ENCODE assay signal across 9 cellular contexts in genomic region chr22:31082606-31083376, GRCh38. TPM values are rescaled to one million over a fixed set of nuclear protein-coding genes. Genes with fewer than 3 reads are reported as not detected.
DNase-seq lines count a peak whose midpoint lies in the region; ATAC-seq and TF ChIP-seq lines count a peak whose summit lies in the region.
"Had no signal": no experiment of that assay in that cellular context is flagged by ENCODE, and none has a peak within 500 bp of the region (broad histone marks: within the 10 kb centered on the region; RNA-seq: fewer than 3 reads in every experiment).

No MANE protein-coding gene starts in this region.

- DNase-seq in DMS114 treated with DMSO at 0.1 percent for 48 hours (lab: John Stamatoyannopoulos, UW; ENCODE audit: unreplicated experiment) (peak; percentile 26), Kasumi-1 (lab: John Stamatoyannopoulos, UW) (peak; percentile 48 to 52), nephron progenitor cell (peak; percentile 56), upper lobe of right lung (no peak)
- peak; percentile 74 for DNase-seq in activated CD8-positive, alpha-beta T cell treated with anti-CD3 and anti-CD28 coated beads, Interleukin-2, amount 10 ng/mL, durations not matched to agents 7 days and 5 days

- intact Hi-C loops in upper lobe of right lung (cut with DNase I): loop anchor here (5.0 kb wide), 2 partner anchors 115 to 135 kb away; partner anchors contain the start of genes MORC2 and TUG1

- H3K4me1 ChIP-seq in esophagus (ENCODE audit: control insufficient read depth in 2 of 2, insufficient read depth in 2 of 2, low read length in 1 of 2) (peaks cover 11 to 24% of the 10 kb centered on the region in 2 donors), upper lobe of right lung (peaks cover 44% of the 10 kb centered on the region)

- H3K27me3 Mint-ChIP-seq in activated CD8-positive, alpha-beta T cell treated with anti-CD3 and anti-CD28 coated beads, Interleukin-2, amount 10 ng/mL, durations not matched to agents 7 days and 5 days (ENCODE audit: low read depth): no peaks in the 10 kb centered on the region
- H3K27me3 Mint-ChIP-seq in nephron progenitor cell (ENCODE audit: low read depth, poor library complexity): peaks cover 8% of the 10 kb centered on the region

- no peaks in the 10 kb centered on the region for H3K9me3 ChIP-seq in esophagus (ENCODE audit: control insufficient read depth in 2 of 2, insufficient read depth in 1 of 2, low read depth in 1 of 2, low read length in 1 of 2)
- H3K9me3 ChIP-seq in upper lobe of right lung: no peaks in the 10 kb centered on the region

- H3K27me3 ChIP-seq in esophagus (ENCODE audit: control insufficient read depth in 1 of 2, insufficient read depth in 2 of 2, low read length in 2 of 2) (no peaks in the 10 kb centered on the region), upper lobe of right lung (no peaks in the 10 kb centered on the region)

- H3K27ac ChIP-seq in esophagus (ENCODE audit: low read depth in 2 of 2, low read length in 1 of 2) (peak overlapping the region; percentile 60 to 95), upper lobe of right lung (peak overlapping the region; percentile 84)

- H3K36me3 Mint-ChIP-seq in activated CD8-positive, alpha-beta T cell treated with anti-CD3 and anti-CD28 coated beads, Interleukin-2, amount 10 ng/mL, durations not matched to agents 7 days and 5 days (ENCODE audit: low read depth): peaks cover 7% of the 10 kb centered on the region
- H3K36me3 Mint-ChIP-seq in nephron progenitor cell (ENCODE audit: low read depth): no peaks in the 10 kb centered on the region

- no peaks in the 10 kb centered on the region for H3K9me3 Mint-ChIP-seq in activated CD8-positive, alpha-beta T cell treated with anti-CD3 and anti-CD28 coated beads, Interleukin-2, amount 10 ng/mL, durations not matched to agents 7 days and 5 days (ENCODE audit: insufficient read depth)
- no peaks in the 10 kb centered on the region for H3K9me3 Mint-ChIP-seq in nephron progenitor cell

- H3K4me1 Mint-ChIP-seq in activated CD8-positive, alpha-beta T cell treated with anti-CD3 and anti-CD28 coated beads, Interleukin-2, amount 10 ng/mL, durations not matched to agents 7 days and 5 days (ENCODE audit: low read depth): peaks cover 37% of the 10 kb centered on the region
- H3K4me1 Mint-ChIP-seq in nephron progenitor cell: peaks cover 51% of the 10 kb centered on the region

- POLR2A ChIA-PET in activated CD8-positive, alpha-beta T cell treated with anti-CD3 and anti-CD28 coated beads, Interleukin-2, amount 10 ng/mL, durations not matched to agents 7 days and 5 days (lab: Charles Lee): interaction anchor here (1.4 to 3.7 kb wide), 4 partner anchors 10 to 143 kb away, joined by 3 to 21 read pairs (median 9); partner anchors contain the start of genes MORC2 and TUG1

- peaks cover 0 to 2% of the 10 kb centered on the region in 2 donors for H3K36me3 ChIP-seq in esophagus (ENCODE audit: control insufficient read depth in 2 of 2, insufficient read depth in 2 of 2, low read length in 1 of 2)
- H3K36me3 ChIP-seq in upper lobe of right lung: peaks cover 2% of the 10 kb centered on the region

- 52 to 67% methylated on average over 11 of the region's 11 CpGs for WGBS in esophagus, 2 donors

- CTCF ChIA-PET in activated CD8-positive, alpha-beta T cell treated with anti-CD3 and anti-CD28 coated beads, Interleukin-2, amount 10 ng/mL, durations not matched to agents 7 days and 5 days (lab: Charles Lee): interaction anchor here (0.7 to 5.5 kb wide), 16 partner anchors 10 to 448 kb away, joined by 3 to 37 read pairs (median 5); partner anchors contain the start of genes MORC2, SELENOM and TUG1

- TF ChIP-seq CTCF in nephron progenitor cell (IDR thresholded peaks at IDR 0.05): peak; percentile 20
- peak; percentile 54 for TF ChIP-seq CTCF in upper lobe of right lung (IDR thresholded peaks at IDR 0.05)

- no peak overlapping the region for H3K27ac Mint-ChIP-seq in activated CD8-positive, alpha-beta T cell treated with anti-CD3 and anti-CD28 coated beads, Interleukin-2, amount 10 ng/mL, durations not matched to agents 7 days and 5 days
- H3K27ac Mint-ChIP-seq in nephron progenitor cell: no peak overlapping the region

- peak overlapping the region; percentile 88 for H3K4me3 Mint-ChIP-seq in activated CD8-positive, alpha-beta T cell treated with anti-CD3 and anti-CD28 coated beads, Interleukin-2, amount 10 ng/mL, durations not matched to agents 7 days and 5 days
- H3K4me3 Mint-ChIP-seq in nephron progenitor cell: peak overlapping the region; percentile 90

- peak overlapping the region; percentile 72 to 83 for H3K4me3 ChIP-seq in esophagus (ENCODE audit: low read depth in 1 of 2, low read length in 2 of 2)
- H3K4me3 ChIP-seq in upper lobe of right lung: peak overlapping the region; percentile 91

- ATAC-seq in activated CD8-positive, alpha-beta T cell treated with anti-CD3 and anti-CD28 coated beads, Interleukin-2, amount 10 ng/mL, durations not matched to agents 7 days and 5 days: no peak
- peak; percentile 3 for ATAC-seq in upper lobe of right lung
- no peak for ATAC-seq in GM18858 (IDR thresholded peaks at IDR 0.05; ENCODE audit: unreplicated experiment)
- no peak for ATAC-seq in activated CD4-positive, CD25-positive, alpha-beta regulatory T cell treated with anti-CD3 and anti-CD28 coated beads, Interleukin-2, amount 50 U/mL, for 24 hours

RNA-seq across cellular contexts. Expression of gene SMTN, which starts 1.7 kb away (rescaled TPM):
- total RNA-seq in activated CD8-positive, alpha-beta T cell treated with anti-CD3 and anti-CD28 coated beads, Interleukin-2, amount 10 ng/mL, durations not matched to agents 7 days and 5 days: 10 to 100 TPM; 51.0 to 61.7 TPM
- polyA plus RNA-seq in esophagus: 100 to 1,000 TPM; 100 to 103 TPM
- 71.6 TPM for total RNA-seq in upper lobe of right lung

RNA-seq across cellular contexts. Expression of gene SELENOM, which starts 24.6 kb away (rescaled TPM):
- under 1 TPM; 0.76 to 0.87 TPM for total RNA-seq in activated CD8-positive, alpha-beta T cell treated with anti-CD3 and anti-CD28 coated beads, Interleukin-2, amount 10 ng/mL, durations not matched to agents 7 days and 5 days
- 100 to 1,000 TPM in 1 of 2 donors, 10 to 100 TPM in 1; 41.1 to 127 TPM for polyA plus RNA-seq in esophagus
- 89.0 TPM for total RNA-seq in upper lobe of right lung

RNA-seq across cellular contexts. Expression of gene INPP5J, which starts 40.0 kb away (rescaled TPM):
- total RNA-seq in activated CD8-positive, alpha-beta T cell treated with anti-CD3 and anti-CD28 coated beads, Interleukin-2, amount 10 ng/mL, durations not matched to agents 7 days and 5 days: not detected
- polyA plus RNA-seq in esophagus: 1 to 10 TPM; 1.6 to 3.3 TPM
- total RNA-seq in upper lobe of right lung: 4.5 TPM

RNA-seq across cellular contexts. Expression of gene PLA2G3, which starts 57.5 kb away (rescaled TPM):
- not detected for total RNA-seq in activated CD8-positive, alpha-beta T cell treated with anti-CD3 and anti-CD28 coated beads, Interleukin-2, amount 10 ng/mL, durations not matched to agents 7 days and 5 days
- 10 to 100 TPM in 1 of 2 donors, 1 to 10 TPM in 1; 5.3 to 13.1 TPM for polyA plus RNA-seq in esophagus
- total RNA-seq in upper lobe of right lung: 6.9 TPM
- total RNA-seq: activated CD8-positive, alpha-beta memory T cell treated with anti-CD3 and anti-CD28 coated beads for 36 hours had no signal

Comparison
In these comparisons a context has a peak if more than half of its experiments do, and no peak if none do; other contexts are left out.
1. RNA of gene SELENOM, which starts 24.6 kb away (total RNA-seq): 89.0 TPM in upper lobe of right lung (single experiment); 0.76 to 0.87 TPM in activated CD8-positive, alpha-beta T cell treated with anti-CD3 and anti-CD28 coated beads, Interleukin-2, amount 10 ng/mL, durations not matched to agents 7 days and 5 days; every median in the first group is over 10 times any median in the second.